In genomic region chr5:150153957-150154617, GRCh38 we compare ENCODE assay signal across 8 cellular contexts. TPM values are rescaled to one million over a fixed set of nuclear protein-coding genes. Genes with fewer than 3 reads are reported as not detected.
A peak's percentile ranks its signal among the peaks of the same experiment; 100 is the strongest.
DNase-seq lines count a peak whose midpoint lies in the region; ATAC-seq and TF ChIP-seq lines count a peak whose summit lies in the region.

No MANE protein-coding gene starts in this region.

- H3K4me2 ChIP-seq in Karpas-422 (ENCODE audit: low read depth, low read length, poor library complexity, severe bottlenecking), result peak overlapping the region; percentile 13

- no peaks in the 10 kb centered on the region for H3K9me2 ChIP-seq in Karpas-422 (replicated peaks; ENCODE audit: insufficient read depth, low read length)

- H3K9me3 ChIP-seq in Karpas-422 (ENCODE audit: low read length) (no peaks in the 10 kb centered on the region), muscle layer of colon (ENCODE audit: low read length) (no peaks in the 10 kb centered on the region)

- peaks cover 11% of the 10 kb centered on the region for H3K4me1 ChIP-seq in Karpas-422 (ENCODE audit: low read length)
- H3K4me1 ChIP-seq in muscle layer of colon (ENCODE audit: insufficient read depth, low read length), result peaks cover 33% of the 10 kb centered on the region

- ATAC-seq in HG02610 (IDR thresholded peaks at IDR 0.05; ENCODE audit: unreplicated experiment) (no peak), GM18517 (IDR thresholded peaks at IDR 0.05; ENCODE audit: unreplicated experiment) (no peak)

- H3K27me3 ChIP-seq in Karpas-422 (ENCODE audit: low read length), result no peaks in the 10 kb centered on the region
- no peaks in the 10 kb centered on the region for H3K27me3 ChIP-seq in brain microvascular endothelial cell (replicated peaks)
- H3K27me3 ChIP-seq in muscle layer of colon (ENCODE audit: control insufficient read depth in 1 of 2, insufficient read depth in 2 of 2, low read length in 2 of 2), result no peaks in the 10 kb centered on the region

- no peak overlapping the region for H2AFZ ChIP-seq in Karpas-422 (ENCODE audit: low read length)

- H4K20me1 ChIP-seq in Karpas-422 (ENCODE audit: insufficient read depth, low read depth, low read length), result peaks cover 9% of the 10 kb centered on the region; the same call in 1 of the 2 replicates

- peak; percentile 59 for DNase-seq in AG20443 (ENCODE audit: low spot score)
- DNase-seq in Karpas-422, result peak; percentile 85
- DNase-seq in brain microvascular endothelial cell, result peak; percentile 85
- no peak for DNase-seq in putamen (ENCODE audit: low spot score)
- DNase-seq in HuH-7 (ENCODE audit: low spot score), result no peak

- in situ Hi-C loops in brain microvascular endothelial cell (cut with HindIII; ENCODE audit: low pct_ligation_motif_present, low sequenced_read_pairs), result no loop called here

- no peak for TF ChIP-seq CTCF in brain microvascular endothelial cell (IDR thresholded peaks at IDR 0.05; ENCODE audit: low read depth, low read length, missing control alignments)

- no peak overlapping the region for H3K9ac ChIP-seq in Karpas-422 (ENCODE audit: low read length)
- H3K9ac ChIP-seq in muscle layer of colon (ENCODE audit: low read length), result peak overlapping the region; percentile 61

- no peak overlapping the region for H3K4me3 ChIP-seq in Karpas-422 (ENCODE audit: low read length)
- H3K4me3 ChIP-seq in brain microvascular endothelial cell (ENCODE audit: low read depth, low read length), result peak overlapping the region; percentile 90
- peak overlapping the region; percentile 49 to 72 for H3K4me3 ChIP-seq in muscle layer of colon (ENCODE audit: low read depth in 1 of 2, low read length in 2 of 2)

- H3K27ac ChIP-seq in Karpas-422 (ENCODE audit: low read length), result no peak overlapping the region
- peak overlapping the region; percentile 73 for H3K27ac ChIP-seq in brain microvascular endothelial cell
- peak overlapping the region; percentile 24 for H3K27ac ChIP-seq in muscle layer of colon (ENCODE audit: low read depth, low read length)

- H3K36me3 ChIP-seq in Karpas-422 (ENCODE audit: insufficient read depth, low read length) (no peaks in the 10 kb centered on the region), brain microvascular endothelial cell (replicated peaks) (peaks cover 25% of the 10 kb centered on the region), muscle layer of colon (ENCODE audit: insufficient read depth, low read length) (no peaks in the 10 kb centered on the region)

- no peaks in the 10 kb centered on the region for H3K79me2 ChIP-seq in Karpas-422 (ENCODE audit: low read length)

RNA-seq across cellular contexts. Expression of gene PDGFRB, which starts 1.6 kb away (rescaled TPM):
- total RNA-seq in Karpas-422 (2014; rRNA removed; shearing (Covaris generic); ENCODE audit: low replicate concordance), result not detected in 2 replicates

RNA-seq across cellular contexts. Expression of gene CDX1, which starts 12.5 kb away (rescaled TPM):
- total RNA-seq in Karpas-422 (2014; rRNA removed; shearing (Covaris generic); ENCODE audit: low replicate concordance), result not detected in 2 replicates

RNA-seq across cellular contexts. Expression of gene SLC6A7, which starts 35.8 kb away (rescaled TPM):
- not detected in 2 replicates for total RNA-seq in Karpas-422 (2014; rRNA removed; shearing (Covaris generic); ENCODE audit: low replicate concordance)

Comparison
In these comparisons a context has a peak if more than half of its experiments do, and no peak if none do; other contexts are left out.
1. DNase-seq: peak in AG20443 (single experiment), Karpas-422 (single experiment) and brain microvascular endothelial cell (single experiment); none in putamen (single experiment) and HuH-7 (single experiment).